In genomic region chr12:2578191-2578590, GRCh38 we compare ENCODE assay signal across 36 cellular contexts.
"Had no signal": no experiment of that assay in that cellular context is flagged by ENCODE, and none has a peak within 500 bp of the region (broad histone marks: within the 10 kb centered on the region; RNA-seq: fewer than 3 reads in every experiment).

No MANE protein-coding gene starts in this region.

- H3K27ac Mint-ChIP-seq: activated B cell treated with CpG ODN at 0.5 μM for 24 hours; activated CD4-positive, alpha-beta memory T cell treated with anti-CD3 and anti-CD28 coated beads for 36 hours; activated CD4-positive, alpha-beta T cell treated with anti-CD3 and anti-CD28 coated beads, Interleukin-2, amount 10 ng/mL, durations not matched to agents 24 days and 14 days; activated CD8-positive, alpha-beta T cell treated with anti-CD3 and anti-CD28 coated beads for 36 hours; activated naive CD4-positive, alpha-beta T cell treated with anti-CD3 and anti-CD28 coated beads, Interleukin-2, amount 10 ng/mL, durations not matched to agents 7 days and 5 days; activated naive CD4-positive, alpha-beta T cell treated with anti-CD3 and anti-CD28 coated beads, Interleukin-2, amount 50 U/mL, for 24 hours; activated naive CD8-positive, alpha-beta T cell; activated naive CD8-positive, alpha-beta T cell treated with anti-CD3 and anti-CD28 coated beads, Interleukin-2, amount 10 ng/mL, durations not matched to agents 7 days and 5 days; activated naive CD8-positive, alpha-beta T cell treated with anti-CD3 and anti-CD28 coated beads, Interleukin-2, amount 50 U/mL, for 24 hours; activated T-cell treated with anti-CD3 and anti-CD28 coated beads, Interleukin-2, amount 50 U/mL, for 72 hours; activated T-helper 1 cell treated with anti-CD3 and anti-CD28 coated beads, Interleukin-12 subunit alpha, Interleukin-12 subunit beta, Interleukin-2, Interleukin-4 antibody, amounts not matched to agents 30 ng/mL and 10 ng/mL and 1 ng/mL, durations not matched to agents 14 hours and 24 hours and 36 hours; activated T-helper 2 cell treated with anti-CD3 and anti-CD28 coated beads, Interferon-gamma antibody, Interleukin-2, Interleukin-4, amounts not matched to agents 10 μg/mL and 5 μg/mL and 100 μg/mL, durations not matched to agents 14 hours and 24 hours and 36 hours; brain; T-helper 1 cell treated with Interleukin-12 subunit alpha and Interleukin-12 subunit beta and Interleukin-4 antibody, amounts not matched to agents 30 μg/mL and 1 μg/mL, for 36 hours; T-helper 2 cell treated with Interferon-gamma antibody and Interleukin-4, amounts not matched to agents 5 μg/mL and 100 μg/mL, for 36 hours had no signal

- H3K4me3 ChIP-seq: ascending aorta, cardiac muscle cell had no signal

- H3K9me3 ChIP-seq: ascending aorta had no signal

- H3K27me3 ChIP-seq: ascending aorta, cardiac muscle cell had no signal

- H3K36me3 Mint-ChIP-seq: activated CD4-positive, alpha-beta memory T cell treated with anti-CD3 and anti-CD28 coated beads for 36 hours; activated naive CD4-positive, alpha-beta T cell treated with anti-CD3 and anti-CD28 coated beads, Interleukin-2, amount 10 ng/mL, durations not matched to agents 7 days and 5 days; activated naive CD4-positive, alpha-beta T cell treated with anti-CD3 and anti-CD28 coated beads, Interleukin-2, amount 50 U/mL, for 24 hours; activated naive CD8-positive, alpha-beta T cell; activated naive CD8-positive, alpha-beta T cell treated with anti-CD3 and anti-CD28 coated beads, Interleukin-2, amount 10 ng/mL, durations not matched to agents 7 days and 5 days; brain had no signal

- H3K27ac ChIP-seq: ascending aorta, cardiac muscle cell, VCaP had no signal

- DNase-seq: activated B cell treated with CpG ODN at 0.5 μM for 24 hours; activated CD4-positive, alpha-beta memory T cell treated with anti-CD3 and anti-CD28 coated beads for 36 hours; activated CD4-positive, alpha-beta T cell treated with anti-CD3 and anti-CD28 coated beads for 4 hours; activated CD4-positive, alpha-beta T cell treated with anti-CD3 and anti-CD28 coated beads, Interleukin-2, amount 10 ng/mL, durations not matched to agents 24 days and 14 days; activated CD4-positive, alpha-beta T cell treated with anti-CD3 and anti-CD28 coated beads, Interleukin-2, amount 50 U/mL, for 1 hour; activated CD4-positive, alpha-beta T cell treated with anti-CD3 and anti-CD28 coated beads, Interleukin-2, amount 50 U/mL, for 4 hours; activated CD4-positive, CD25-positive, alpha-beta regulatory T cell treated with anti-CD3 and anti-CD28 coated beads, Interleukin-2, amount 50 U/mL, for 72 hours; activated CD8-positive, alpha-beta memory T cell treated with anti-CD3 and anti-CD28 coated beads, Interleukin-2, amount 50 U/mL, for 4 hours; activated CD8-positive, alpha-beta T cell treated with anti-CD3 and anti-CD28 coated beads for 36 hours; activated effector memory CD4-positive, alpha-beta T cell treated with Interleukin-2 at 50 U/mL for 16 hours; activated gamma-delta T cell; activated naive CD4-positive, alpha-beta T cell treated with anti-CD3 and anti-CD28 coated beads, Interleukin-2, amount 10 ng/mL, durations not matched to agents 7 days and 5 days; activated naive CD4-positive, alpha-beta T cell treated with Interleukin-2 at 50 U/mL for 16 hours; activated naive CD8-positive, alpha-beta T cell treated with anti-CD3 and anti-CD28 coated beads, Interleukin-2, amount 10 ng/mL, durations not matched to agents 7 days and 5 days; activated naive CD8-positive, alpha-beta T cell treated with anti-CD3 and anti-CD28 coated beads, Interleukin-2, amount 50 U/mL, for 24 hours; activated T-cell treated with anti-CD3 and anti-CD28 coated beads for 4 hours; activated T-cell treated with anti-CD3 and anti-CD28 coated beads, Interleukin-2, amount 50 U/mL, for 1 hour; activated T-cell treated with anti-CD3 and anti-CD28 coated beads, Interleukin-2, amount 50 U/mL, for 4 hours; activated T-cell treated with anti-CD3 and anti-CD28 coated beads, Interleukin-2, amount 50 U/mL, for 72 hours; amygdala; anterior cingulate cortex; central memory CD4-positive, alpha-beta T cell; SW 1271; T-helper 1 cell; T-helper 2 cell; T-helper 9 cell had no signal

- ATAC-seq: activated CD8-positive, alpha-beta T cell treated with anti-CD3 and anti-CD28 coated beads for 36 hours; activated naive CD8-positive, alpha-beta T cell treated with anti-CD3 and anti-CD28 coated beads, Interleukin-2, amount 50 U/mL, for 24 hours; activated T-cell treated with anti-CD3 and anti-CD28 coated beads, Interleukin-2, amount 50 U/mL, for 4 hours; activated T-cell treated with anti-CD3 and anti-CD28 coated beads, Interleukin-2, amount 50 U/mL, for 72 hours had no signal

- H3K4me1 Mint-ChIP-seq: activated B cell treated with CpG ODN at 0.5 μM for 24 hours; activated CD4-positive, alpha-beta T cell treated with anti-CD3 and anti-CD28 coated beads, Interleukin-2, amount 10 ng/mL, durations not matched to agents 24 days and 14 days; activated naive CD4-positive, alpha-beta T cell treated with anti-CD3 and anti-CD28 coated beads, Interleukin-2, amount 10 ng/mL, durations not matched to agents 7 days and 5 days; activated naive CD4-positive, alpha-beta T cell treated with anti-CD3 and anti-CD28 coated beads, Interleukin-2, amount 50 U/mL, for 24 hours; activated naive CD8-positive, alpha-beta T cell treated with anti-CD3 and anti-CD28 coated beads, Interleukin-2, amount 50 U/mL, for 24 hours had no signal

- H3K4me3 Mint-ChIP-seq: activated B cell treated with CpG ODN at 0.5 μM for 24 hours; activated CD4-positive, alpha-beta memory T cell treated with anti-CD3 and anti-CD28 coated beads for 36 hours; activated CD4-positive, alpha-beta T cell treated with anti-CD3 and anti-CD28 coated beads, Interleukin-2, amount 10 ng/mL, durations not matched to agents 24 days and 14 days; activated CD8-positive, alpha-beta T cell treated with anti-CD3 and anti-CD28 coated beads for 36 hours; activated naive CD4-positive, alpha-beta T cell treated with anti-CD3 and anti-CD28 coated beads, Interleukin-2, amount 10 ng/mL, durations not matched to agents 7 days and 5 days; activated naive CD4-positive, alpha-beta T cell treated with anti-CD3 and anti-CD28 coated beads, Interleukin-2, amount 50 U/mL, for 24 hours; activated naive CD8-positive, alpha-beta T cell; activated naive CD8-positive, alpha-beta T cell treated with anti-CD3 and anti-CD28 coated beads, Interleukin-2, amount 10 ng/mL, durations not matched to agents 7 days and 5 days; activated naive CD8-positive, alpha-beta T cell treated with anti-CD3 and anti-CD28 coated beads, Interleukin-2, amount 50 U/mL, for 24 hours; activated T-cell treated with anti-CD3 and anti-CD28 coated beads, Interleukin-2, amount 50 U/mL, for 4 hours; activated T-cell treated with anti-CD3 and anti-CD28 coated beads, Interleukin-2, amount 50 U/mL, for 72 hours; activated T-helper 1 cell treated with anti-CD3 and anti-CD28 coated beads, Interleukin-12 subunit alpha, Interleukin-12 subunit beta, Interleukin-2, Interleukin-4 antibody, amounts not matched to agents 30 ng/mL and 10 ng/mL and 1 ng/mL, durations not matched to agents 14 hours and 24 hours and 36 hours; brain; T-helper 1 cell treated with Interleukin-12 subunit alpha and Interleukin-12 subunit beta and Interleukin-4 antibody, amounts not matched to agents 30 μg/mL and 1 μg/mL, for 36 hours; T-helper 2 cell treated with Interferon-gamma antibody and Interleukin-4, amounts not matched to agents 5 μg/mL and 100 μg/mL, for 36 hours had no signal

- H3K9me3 Mint-ChIP-seq: activated B cell treated with CpG ODN at 0.5 μM for 24 hours; activated CD4-positive, alpha-beta memory T cell treated with anti-CD3 and anti-CD28 coated beads for 36 hours; activated CD4-positive, alpha-beta T cell treated with anti-CD3 and anti-CD28 coated beads, Interleukin-2, amount 10 ng/mL, durations not matched to agents 24 days and 14 days; activated CD8-positive, alpha-beta T cell treated with anti-CD3 and anti-CD28 coated beads for 36 hours; activated naive CD4-positive, alpha-beta T cell treated with anti-CD3 and anti-CD28 coated beads, Interleukin-2, amount 10 ng/mL, durations not matched to agents 7 days and 5 days; activated naive CD4-positive, alpha-beta T cell treated with anti-CD3 and anti-CD28 coated beads, Interleukin-2, amount 50 U/mL, for 24 hours; activated naive CD8-positive, alpha-beta T cell treated with anti-CD3 and anti-CD28 coated beads, Interleukin-2, amount 10 ng/mL, durations not matched to agents 7 days and 5 days; activated naive CD8-positive, alpha-beta T cell treated with anti-CD3 and anti-CD28 coated beads, Interleukin-2, amount 50 U/mL, for 24 hours; activated T-cell treated with anti-CD3 and anti-CD28 coated beads, Interleukin-2, amount 50 U/mL, for 4 hours; activated T-cell treated with anti-CD3 and anti-CD28 coated beads, Interleukin-2, amount 50 U/mL, for 72 hours; activated T-helper 1 cell treated with anti-CD3 and anti-CD28 coated beads, Interleukin-12 subunit alpha, Interleukin-12 subunit beta, Interleukin-2, Interleukin-4 antibody, amounts not matched to agents 30 ng/mL and 10 ng/mL and 1 ng/mL, durations not matched to agents 14 hours and 24 hours and 36 hours; activated T-helper 2 cell treated with anti-CD3 and anti-CD28 coated beads, Interferon-gamma antibody, Interleukin-2, Interleukin-4, amounts not matched to agents 10 μg/mL and 5 μg/mL and 100 μg/mL, durations not matched to agents 14 hours and 24 hours and 36 hours; brain; T-helper 1 cell treated with Interleukin-12 subunit alpha and Interleukin-12 subunit beta and Interleukin-4 antibody, amounts not matched to agents 30 μg/mL and 1 μg/mL, for 36 hours; T-helper 2 cell treated with Interferon-gamma antibody and Interleukin-4, amounts not matched to agents 5 μg/mL and 100 μg/mL, for 36 hours had no signal
